ENCODE assay signal across 19 cellular contexts in the genomic region with DNA sequence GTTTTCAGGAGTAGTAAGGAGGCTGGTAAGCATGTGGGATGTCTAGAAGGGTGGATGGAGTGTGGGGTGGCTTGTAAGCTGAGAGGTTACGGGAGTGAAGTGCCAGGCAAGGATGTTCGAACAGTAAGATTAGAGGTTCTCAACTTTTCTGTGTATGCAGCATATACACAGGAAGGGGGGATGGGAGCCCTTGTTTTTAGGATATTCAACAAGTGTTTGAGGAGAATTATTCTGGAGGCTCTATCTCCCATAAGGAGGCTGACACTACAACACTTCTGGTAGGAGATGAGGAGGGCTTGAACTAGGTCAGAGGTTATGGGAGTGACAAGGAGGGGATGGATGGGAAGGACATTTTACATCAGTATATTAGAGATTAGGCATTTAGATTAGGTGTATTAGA.
"Had no signal": no experiment of that assay in that cellular context is flagged by ENCODE, and none has a peak within 500 bp of the region (broad histone marks: within the 10 kb centered on the region; RNA-seq: fewer than 3 reads in every experiment).

No MANE protein-coding gene starts in this region.

- H3K27ac Mint-ChIP-seq: endodermal cell, mesothelial cell of epicardium, nephron had no signal

- DNase-seq: effector CD4-positive, alpha-beta T cell; endodermal cell; heart right ventricle; hypothalamus; kidney glomerular epithelial cell; posterior cingulate gyrus; sigmoid colon; stimulated activated CD4-positive, alpha-beta T cell treated with anti-CD3 and anti-CD28 coated beads, Interleukin-12 subunit alpha, Interleukin-12 subunit beta, amount 100 ng/mL, for 4 hours; stimulated activated naive CD4-positive, alpha-beta T cell; stomach; substantia nigra; transverse colon had no signal

- H3K4me3 Mint-ChIP-seq: endodermal cell, mesothelial cell of epicardium, nephron had no signal

- H3K4me1 ChIP-seq: transverse colon had no signal

- H3K27me3 ChIP-seq: heart right ventricle, neutrophil, right atrium auricular region, sigmoid colon, stomach, transverse colon had no signal

- H3K27ac ChIP-seq: coronary artery, heart right ventricle, neutrophil, right atrium auricular region, sigmoid colon, skin epidermis, stomach, thoracic aorta, transverse colon had no signal

- H3K9me3 ChIP-seq: heart right ventricle, neutrophil, right atrium auricular region, sigmoid colon, stomach, thoracic aorta, transverse colon had no signal

- H3K36me3 ChIP-seq: heart right ventricle, neutrophil, right atrium auricular region, sigmoid colon, thoracic aorta, transverse colon had no signal

- H3K4me3 ChIP-seq: coronary artery, heart right ventricle, right atrium auricular region, sigmoid colon, skin epidermis, stomach, thoracic aorta, transverse colon had no signal
